Comparison of ENCODE assay signal across 9 cellular contexts in the genomic region with DNA sequence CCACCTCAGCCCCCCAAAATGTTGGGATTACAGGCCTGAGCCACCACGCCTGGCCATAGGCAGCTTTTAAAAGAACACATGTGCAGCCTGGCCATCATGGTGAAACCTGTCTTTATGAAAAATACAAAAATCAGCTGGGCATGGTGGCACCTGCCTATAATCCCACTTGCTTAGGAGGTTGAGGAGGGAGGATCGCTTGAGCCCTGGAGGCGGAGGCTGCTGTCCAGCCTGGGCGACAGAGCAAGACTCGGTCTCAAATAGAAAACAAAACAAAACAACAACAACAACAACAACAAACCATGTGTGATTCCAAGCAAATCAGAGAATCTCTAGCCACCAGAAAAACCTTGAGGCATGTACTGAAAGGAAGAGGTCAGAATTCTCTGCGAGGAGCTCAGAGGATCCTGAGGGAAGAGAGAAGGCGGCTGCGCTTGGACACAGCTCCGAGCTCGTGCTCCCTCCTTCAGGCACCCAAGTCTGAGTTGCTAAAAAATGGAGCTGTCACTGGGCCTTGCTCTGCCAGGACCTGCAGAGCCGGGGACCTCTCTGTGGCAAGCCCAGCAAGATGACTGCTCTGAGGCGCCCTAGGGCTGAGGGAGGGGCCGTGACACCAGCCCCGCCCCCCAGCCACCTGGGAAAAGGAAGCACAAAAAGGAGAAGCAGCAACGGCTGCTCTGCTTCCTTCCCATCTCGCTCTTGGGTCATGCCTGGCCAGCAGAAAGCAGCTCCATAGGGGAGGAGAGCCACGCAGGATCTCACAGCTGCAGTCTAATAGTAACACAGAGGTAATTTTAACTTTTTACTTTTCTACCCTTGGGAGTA.
DNase-seq lines count a peak whose midpoint lies in the region; ATAC-seq and TF ChIP-seq lines count a peak whose summit lies in the region.
"Had no signal": no experiment of that assay in that cellular context is flagged by ENCODE, and none has a peak within 500 bp of the region (broad histone marks: within the 10 kb centered on the region; RNA-seq: fewer than 3 reads in every experiment).

TSS of gene ARL11 (plus strand) at position 677 of the 822 bp plus-strand sequence. CDS start 1,941 bp downstream, outside the sequence.

- H4K20me1 ChIP-seq in OCI-LY3 (ENCODE audit: insufficient read depth, low read length) = no peaks in the 10 kb centered on the region

- peak; percentile 78 for DNase-seq in activated effector memory CD4-positive, alpha-beta T cell treated with anti-CD3 and anti-CD28 coated beads, Interleukin-2, amount 50 U/mL, for 16 hours
- DNase-seq in iPS-NIHi7 (ENCODE audit: extremely low spot score) (peak; percentile 91), ACHN (no peak), NCI-H1105 treated with DMSO at 0.1 percent for 48 hours (lab: John Stamatoyannopoulos, UW) (no peak)
- peak; percentile 14 to 26 (median 20) for DNase-seq in stimulated activated CD4-positive, alpha-beta T cell treated with anti-CD3 and anti-CD28 coated beads, TNF-alpha, amount 100 ng/mL, for 4 hours (ENCODE audit: low read depth in 3 of 3)

- H3K36me3 ChIP-seq in OCI-LY3 (replicated peaks; ENCODE audit: low read depth, low read length) = peaks cover 9% of the 10 kb centered on the region

- TF ChIP-seq CTCF in OCI-LY3 (IDR thresholded peaks at IDR 0.05; ENCODE audit: low read depth, low read length) = no peak

- peak within 1 kb of the TSS; percentile 69 for H3K9ac ChIP-seq in OCI-LY3 (ENCODE audit: low read length)

- ATAC-seq in GM18519 (IDR thresholded peaks at IDR 0.05; ENCODE audit: low FRiP score, unreplicated experiment) = peak; percentile 93
- ATAC-seq in HG02870 (IDR thresholded peaks at IDR 0.05; ENCODE audit: unreplicated experiment) = peak; percentile 81

- no peaks in the 10 kb centered on the region for H3K27me3 ChIP-seq in OCI-LY3 (ENCODE audit: low read depth, low read length)

- no peaks in the 10 kb centered on the region for H3K9me3 ChIP-seq in OCI-LY3 (ENCODE audit: insufficient read depth, low read length)

- in situ Hi-C loops in ACHN (cut with HindIII; ENCODE audit: low pct_ligation_motif_present, low pct_unique_long_range_greater_than_20kb, low sequenced_read_pairs) = no loop called here

- H3K27ac ChIP-seq in OCI-LY3 (ENCODE audit: low read length) = peak within 1 kb of the TSS; percentile 24
- H3K27ac ChIP-seq: PC-9 had no signal

- peaks cover 11% of the 10 kb centered on the region for H3K79me2 ChIP-seq in OCI-LY3 (ENCODE audit: low read length)

- H3K4me3 ChIP-seq in OCI-LY3 (ENCODE audit: low read length) = peak within 1 kb of the TSS; percentile 77
- H3K4me3 ChIP-seq: PC-9 had no signal

- peak within 1 kb of the TSS; percentile 88 for H2AFZ ChIP-seq in OCI-LY3 (ENCODE audit: low read depth, low read length)
- H2AFZ ChIP-seq: PC-9 had no signal

- peak within 1 kb of the TSS; percentile 62 for H3K4me2 ChIP-seq in OCI-LY3 (ENCODE audit: low read length)
- H3K4me2 ChIP-seq: PC-9 had no signal

- peaks cover 15% of the 10 kb centered on the region for H3K4me1 ChIP-seq in OCI-LY3 (ENCODE audit: low read length)

Comparison
In these comparisons a context has a peak if more than half of its experiments do, and no peak if none do; other contexts are left out.
1. DNase-seq: peak in activated effector memory CD4-positive, alpha-beta T cell treated with anti-CD3 and anti-CD28 coated beads, Interleukin-2, amount 50 U/mL, for 16 hours (single experiment), iPS-NIHi7 (single experiment) and stimulated activated CD4-positive, alpha-beta T cell treated with anti-CD3 and anti-CD28 coated beads, TNF-alpha, amount 100 ng/mL, for 4 hours (3 of 3); none in ACHN (single experiment) and NCI-H1105 treated with DMSO at 0.1 percent for 48 hours (single experiment).